31 cellular contexts compared by ENCODE assay signal in the genomic region with DNA sequence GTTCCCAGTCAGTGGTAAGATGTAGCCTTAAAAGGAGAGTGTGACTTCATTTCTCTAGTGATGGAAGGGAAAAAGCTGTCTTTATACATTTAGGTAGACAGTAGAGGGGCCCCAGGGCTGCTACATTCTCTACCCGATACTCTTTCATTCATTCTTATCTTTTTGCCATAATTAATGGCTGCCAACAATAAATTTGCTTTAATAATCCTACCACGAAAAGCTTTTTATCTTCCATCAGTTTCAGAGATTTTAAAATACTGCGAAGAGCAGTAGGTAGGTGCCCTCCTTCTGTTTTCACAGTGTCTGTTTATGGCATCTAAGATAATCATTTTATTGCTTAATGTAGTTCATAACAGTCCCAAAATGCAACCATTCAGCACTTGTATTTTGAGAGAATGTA.
"Had no signal": no experiment of that assay in that cellular context is flagged by ENCODE, and none has a peak within 500 bp of the region (broad histone marks: within the 10 kb centered on the region; RNA-seq: fewer than 3 reads in every experiment).

No MANE protein-coding gene starts in this region.

- H3K27ac Mint-ChIP-seq: activated CD4-positive, alpha-beta memory T cell treated with anti-CD3 and anti-CD28 coated beads for 36 hours; activated naive CD4-positive, alpha-beta T cell treated with anti-CD3 and anti-CD28 coated beads for 36 hours; activated naive CD4-positive, alpha-beta T cell treated with anti-CD3 and anti-CD28 coated beads, Interleukin-2, amount 50 U/mL, for 72 hours; activated T-helper 1 cell treated with anti-CD3 and anti-CD28 coated beads, Interleukin-12 subunit alpha, Interleukin-12 subunit beta, Interleukin-2, Interleukin-4 antibody, amounts not matched to agents 30 ng/mL and 10 ng/mL and 1 ng/mL, durations not matched to agents 14 hours and 24 hours and 36 hours; T-helper 1 cell treated with Interleukin-12 subunit alpha and Interleukin-12 subunit beta and Interleukin-4 antibody, amounts not matched to agents 30 μg/mL and 1 μg/mL, for 36 hours; T-helper 2 cell treated with Interferon-gamma antibody and Interleukin-4, amounts not matched to agents 5 μg/mL and 100 μg/mL, for 36 hours had no signal

- H3K4me3 Mint-ChIP-seq: activated CD4-positive, alpha-beta memory T cell treated with anti-CD3 and anti-CD28 coated beads for 36 hours; activated naive CD4-positive, alpha-beta T cell treated with anti-CD3 and anti-CD28 coated beads for 36 hours; activated T-cell treated with anti-CD3 and anti-CD28 coated beads, Interleukin-2, amount 50 U/mL, for 4 hours; activated T-helper 1 cell treated with anti-CD3 and anti-CD28 coated beads, Interleukin-12 subunit alpha, Interleukin-12 subunit beta, Interleukin-2, Interleukin-4 antibody, amounts not matched to agents 30 ng/mL and 10 ng/mL and 1 ng/mL, durations not matched to agents 14 hours and 24 hours and 36 hours; T-helper 1 cell treated with Interleukin-12 subunit alpha and Interleukin-12 subunit beta and Interleukin-4 antibody, amounts not matched to agents 30 μg/mL and 1 μg/mL, for 36 hours; T-helper 2 cell treated with Interferon-gamma antibody and Interleukin-4, amounts not matched to agents 5 μg/mL and 100 μg/mL, for 36 hours had no signal

- H3K27me3 ChIP-seq: adrenal gland, body of pancreas, breast epithelium, SJSA1 had no signal

- H3K36me3 Mint-ChIP-seq: activated CD4-positive, alpha-beta memory T cell treated with anti-CD3 and anti-CD28 coated beads for 36 hours; activated naive CD4-positive, alpha-beta T cell treated with anti-CD3 and anti-CD28 coated beads, Interleukin-2, amount 50 U/mL, for 72 hours had no signal

- H3K27me3 Mint-ChIP-seq: activated CD4-positive, alpha-beta memory T cell treated with anti-CD3 and anti-CD28 coated beads for 36 hours had no signal

- ATAC-seq: body of pancreas, K562, Panc1 had no signal

- H3K4me1 ChIP-seq: adrenal gland, body of pancreas, breast epithelium, SJSA1 had no signal

- H3K9me3 Mint-ChIP-seq: activated CD4-positive, alpha-beta memory T cell treated with anti-CD3 and anti-CD28 coated beads for 36 hours; activated naive CD4-positive, alpha-beta T cell treated with anti-CD3 and anti-CD28 coated beads for 36 hours; activated T-helper 1 cell treated with anti-CD3 and anti-CD28 coated beads, Interleukin-12 subunit alpha, Interleukin-12 subunit beta, Interleukin-2, Interleukin-4 antibody, amounts not matched to agents 30 ng/mL and 10 ng/mL and 1 ng/mL, durations not matched to agents 14 hours and 24 hours and 36 hours; T-helper 1 cell treated with Interleukin-12 subunit alpha and Interleukin-12 subunit beta and Interleukin-4 antibody, amounts not matched to agents 30 μg/mL and 1 μg/mL, for 36 hours; T-helper 2 cell treated with Interferon-gamma antibody and Interleukin-4, amounts not matched to agents 5 μg/mL and 100 μg/mL, for 36 hours had no signal

- H3K36me3 ChIP-seq: adrenal gland, breast epithelium, SJSA1 had no signal

- FAIRE-seq: astrocyte, K562, TTC549 had no signal

- H3K27ac ChIP-seq: adrenal gland, body of pancreas, breast epithelium, SJSA1 had no signal

- H3K4me3 ChIP-seq: adrenal gland, body of pancreas, breast epithelium, K562, SJSA1 had no signal

- DNase-seq: activated CD4-positive, alpha-beta memory T cell treated with anti-CD3 and anti-CD28 coated beads for 36 hours; activated CD4-positive, alpha-beta T cell treated with anti-CD3 and anti-CD28 coated beads, Interleukin-2, amount 50 U/mL, for 1 hour; activated CD8-positive, alpha-beta memory T cell treated with anti-CD3 and anti-CD28 coated beads, Interleukin-2, amount 50 U/mL, for 4 hours; activated gamma-delta T cell treated with Interleukin-2 at 50 U/mL for 16 hours; activated naive CD4-positive, alpha-beta T cell treated with anti-CD3 and anti-CD28 coated beads for 36 hours; activated T-cell treated with anti-CD3 and anti-CD28 coated beads for 4 hours; activated T-cell treated with anti-CD3 and anti-CD28 coated beads, Interleukin-2, amount 50 U/mL, for 4 hours; adrenal gland; body of pancreas; caudate nucleus; cerebellar nuclear complex; Karpas-422; NCI-H1105 treated with DMSO at 0.1 percent for 48 hours; NCI-H1436; NCI-H1694; NCI-H1930; NCI-H2081 treated with DMSO at 0.1 percent for 48 hours; NCI-H226; NCI-H524 treated with DMSO at 0.1 percent for 48 hours; OCI-M1; SHP77 treated with DMSO at 0.1 percent for 48 hours had no signal

- H3K9me3 ChIP-seq: adrenal gland, body of pancreas, breast epithelium, SJSA1 had no signal
